ENCODE assay signal across 34 cellular contexts in the genomic region with DNA sequence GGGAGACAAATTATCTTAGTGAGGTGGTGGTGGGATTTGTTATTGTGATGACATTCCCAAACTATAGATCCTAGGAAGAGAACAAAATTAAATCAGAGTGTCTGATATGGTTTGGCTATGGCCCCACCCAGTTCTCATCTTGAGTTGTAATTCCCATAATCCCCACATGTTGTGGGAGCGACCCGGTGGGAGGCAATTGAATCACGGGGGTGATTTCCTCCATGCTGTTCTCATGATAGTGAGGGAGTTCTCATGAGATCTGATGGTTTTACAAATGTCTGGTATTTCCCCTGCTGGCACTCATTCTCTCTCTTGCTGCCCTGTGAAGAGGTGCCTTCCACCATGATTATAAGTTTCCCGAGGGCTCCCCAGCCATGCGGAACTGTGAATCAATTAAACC.
DNase-seq lines count a peak whose midpoint lies in the region; ATAC-seq and TF ChIP-seq lines count a peak whose summit lies in the region.
"Had no signal": no experiment of that assay in that cellular context is flagged by ENCODE, and none has a peak within 500 bp of the region (broad histone marks: within the 10 kb centered on the region; RNA-seq: fewer than 3 reads in every experiment).

No MANE protein-coding gene starts in this region.

- H3K9me3 ChIP-seq in A673 (ENCODE audit: low read depth, low read length, poor library complexity, severe bottlenecking) (no peaks in the 10 kb centered on the region), thyroid gland (no peaks in the 10 kb centered on the region)
- H3K9me3 ChIP-seq: BLaER1, colonic mucosa, right lobe of liver, spleen, uterus had no signal

- H3K27ac ChIP-seq in A673 (ENCODE audit: low read depth, low read length, poor library complexity, severe bottlenecking) (no peak overlapping the region), thyroid gland (no peak overlapping the region)
- H3K27ac ChIP-seq: BLaER1, colonic mucosa, right lobe of liver, spleen, uterus, VCaP had no signal

- ATAC-seq in HG02885 (IDR thresholded peaks at IDR 0.05; ENCODE audit: poor library complexity, unreplicated experiment), result no peak
- ATAC-seq: left ventricle myocardium superior; naive thymus-derived CD4-positive, alpha-beta T cell; Panc1; right lobe of liver had no signal

- TF ChIP-seq CTCF in A673 (conservative IDR thresholded peaks at IDR 0.05; ENCODE audit: low read depth, low read length), result no peak
- 0 out of 2 replicates have a peak, but pooled peaks have one; percentile 12 for TF ChIP-seq CTCF in HFFc6 (IDR thresholded peaks at IDR 0.05)
- TF ChIP-seq CTCF in glutamatergic neuron (IDR thresholded peaks at IDR 0.05; ENCODE audit: partially characterized antibody, unreplicated experiment), result peak; percentile 9
- TF ChIP-seq CTCF in thyroid gland (IDR thresholded peaks at IDR 0.05), result no peak

- peaks cover 87% of the 10 kb centered on the region for H3K4me1 Mint-ChIP-seq in HFFc6 (ENCODE audit: low read depth)
- no peaks in the 10 kb centered on the region for H3K4me1 Mint-ChIP-seq in glutamatergic neuron (ENCODE audit: low read depth, unreplicated experiment)

- BruUV-seq in A673 (replicated peaks; lab: Mats Ljungman, UMichigan), result no TSS peak

- peaks cover 7% of the 10 kb centered on the region; the same call in 1 of the 2 replicates for H3K9me3 Mint-ChIP-seq in HFFc6
- H3K9me3 Mint-ChIP-seq in glutamatergic neuron (ENCODE audit: unreplicated experiment), result peaks cover 9% of the 10 kb centered on the region
- H3K9me3 Mint-ChIP-seq: naive thymus-derived CD4-positive, alpha-beta T cell; stimulated activated naive CD8-positive, alpha-beta T cell treated with anti-CD3 and anti-CD28 coated beads, Interleukin-15, Interleukin-2, amounts not matched to agents 100 ng/mL and 50 ng/mL, for 24 hours had no signal

- H3K36me3 ChIP-seq in A673 (ENCODE audit: insufficient read depth, low read length, poor library complexity, severe bottlenecking), result no peaks in the 10 kb centered on the region
- no peaks in the 10 kb centered on the region for H3K36me3 ChIP-seq in thyroid gland
- H3K36me3 ChIP-seq: BLaER1, colonic mucosa, right lobe of liver, spleen, uterus had no signal

- DNase-seq in A673 (ENCODE audit: low spot score) (peak; percentile 54), HFFc6 (no peak), amniotic epithelial cell (ENCODE audit: low read depth) (peak; percentile 38), glutamatergic neuron (no peak), mucosa of gallbladder (ENCODE audit: low spot score) (no peak), NCI-H1105 treated with DMSO at 0.1 percent for 48 hours (lab: John Stamatoyannopoulos, UW) (no peak), thyroid gland (no peak)
- DNase-seq: activated CD4-positive, alpha-beta T cell treated with anti-CD3 and anti-CD28 coated beads for 4 hours; activated effector memory CD4-positive, alpha-beta T cell treated with anti-CD3 and anti-CD28 coated beads, Interleukin-2, amount 50 U/mL, for 16 hours; anterior cingulate cortex; colonic mucosa; effector CD8-positive, alpha-beta T cell; HCEC 1CT; head of caudate nucleus; Kasumi-1; kidney; left ventricle myocardium superior; MV-4-11; naive thymus-derived CD4-positive, alpha-beta T cell; NCI-H2171 treated with DMSO at 0.1 percent for 48 hours; NCI-H510A treated with DMSO at 0.1 percent for 48 hours; right lobe of liver; spleen; stimulated activated CD4-positive, alpha-beta T cell treated with anti-CD3 and anti-CD28 coated beads, Interleukin-2, amount 100 ng/mL, for 24 hours; SW 1271; T-helper 9 cell; uterus had no signal

- H3K4me3 ChIP-seq in A673 (ENCODE audit: low read depth, low read length, poor library complexity, severe bottlenecking) (no peak overlapping the region), thyroid gland (replicated peaks in 1 of 3) (no peak overlapping the region)
- H3K4me3 ChIP-seq: BLaER1, colonic mucosa, right lobe of liver, spleen, uterus had no signal

- H3K36me3 Mint-ChIP-seq in HFFc6 (ENCODE audit: low read depth), result peaks cover 20% of the 10 kb centered on the region
- no peaks in the 10 kb centered on the region for H3K36me3 Mint-ChIP-seq in glutamatergic neuron (ENCODE audit: unreplicated experiment)
- H3K36me3 Mint-ChIP-seq: activated naive CD8-positive, alpha-beta T cell; naive thymus-derived CD4-positive, alpha-beta T cell had no signal

- no peaks in the 10 kb centered on the region for H3K27me3 ChIP-seq in A673 (replicated peaks; ENCODE audit: insufficient read depth, low read depth, low read length, poor library complexity)
- H3K27me3 ChIP-seq in thyroid gland, result no peaks in the 10 kb centered on the region
- H3K27me3 ChIP-seq: BLaER1, colonic mucosa, right lobe of liver, uterus had no signal

- intact Hi-C loops in A673 (cut with micrococcal nuclease; ENCODE audit: unreplicated experiment), result loop anchor here (5.0 to 10.0 kb wide), 3 partner anchors 111 to 1043 kb away; a partner anchor contains a TSS
- intact Hi-C loops in thyroid gland (cut with DNase I), result no loop called here

- H3K27me3 Mint-ChIP-seq in HFFc6 (ENCODE audit: insufficient read depth) (no peaks in the 10 kb centered on the region), glutamatergic neuron (ENCODE audit: unreplicated experiment) (peaks cover 9% of the 10 kb centered on the region)

- H3K27ac Mint-ChIP-seq in HFFc6 (peak overlapping the region; percentile 40; the same call in 1 of the 2 replicates), glutamatergic neuron (ENCODE audit: unreplicated experiment) (no peak overlapping the region)
- H3K27ac Mint-ChIP-seq: activated naive CD8-positive, alpha-beta T cell; naive thymus-derived CD4-positive, alpha-beta T cell; progenitor cell of endocrine pancreas; stimulated activated naive CD8-positive, alpha-beta T cell treated with anti-CD3 and anti-CD28 coated beads, Interleukin-15, Interleukin-2, amounts not matched to agents 100 ng/mL and 50 ng/mL, for 24 hours had no signal

- WGBS in thyroid gland, 2 donors, result 70 to 71% methylated on average over 5 of the region's 5 CpGs

- H3K4me3 Mint-ChIP-seq in HFFc6 (no peak overlapping the region), glutamatergic neuron (ENCODE audit: unreplicated experiment) (no peak overlapping the region)
- H3K4me3 Mint-ChIP-seq: activated naive CD8-positive, alpha-beta T cell; naive thymus-derived CD4-positive, alpha-beta T cell; stimulated activated naive CD8-positive, alpha-beta T cell treated with anti-CD3 and anti-CD28 coated beads, Interleukin-15, Interleukin-2, amounts not matched to agents 100 ng/mL and 50 ng/mL, for 24 hours had no signal

- POLR2A ChIA-PET in A673 (lab: Charles Lee; ENCODE audit: low non-redundant PET), result no interaction called here

- H3K4me1 ChIP-seq in A673 (ENCODE audit: insufficient read depth, low read length, poor library complexity, severe bottlenecking), result peaks cover 6% of the 10 kb centered on the region
- H3K4me1 ChIP-seq in thyroid gland, result peaks cover 3 to 4% of the 10 kb centered on the region in 2 donors
- H3K4me1 ChIP-seq: BLaER1, colonic mucosa, right lobe of liver had no signal

- no peak for TF ChIP-seq POLR2A in thyroid gland (IDR thresholded peaks at IDR 0.05)

- CTCF ChIA-PET in A673 (lab: Charles Lee), result no interaction called here

Comparison
In these comparisons a context has a peak if more than half of its experiments do, and no peak if none do; other contexts are left out.
1. DNase-seq: peak in A673 (single experiment) and amniotic epithelial cell (single experiment); none in HFFc6 (single experiment), glutamatergic neuron (single experiment), mucosa of gallbladder (single experiment), NCI-H1105 treated with DMSO at 0.1 percent for 48 hours (single experiment) and thyroid gland (0 of 2).
2. CTCF ChIP-seq: peak in HFFc6 (single experiment) and glutamatergic neuron (single experiment); none in A673 (single experiment) and thyroid gland (0 of 6).